Comparison of ENCODE assay signal across 8 cellular contexts in genomic region chr15:55897560-55898336, GRCh38.
A peak's percentile ranks its signal among the peaks of the same experiment; 100 is the strongest.
DNase-seq lines count a peak whose midpoint lies in the region; ATAC-seq and TF ChIP-seq lines count a peak whose summit lies in the region.
"Had no signal": no experiment of that assay in that cellular context is flagged by ENCODE, and none has a peak within 500 bp of the region (broad histone marks: within the 10 kb centered on the region; RNA-seq: fewer than 3 reads in every experiment).

No MANE protein-coding gene starts in this region.

- no peak overlapping the region for H3K4me2 ChIP-seq in fibroblast of lung (ENCODE audit: extremely low read depth, insufficient read depth, low read length)

- H3K9me3 ChIP-seq in fibroblast of lung (ENCODE audit: control insufficient read depth, insufficient read depth, low read depth, low read length) (no peaks in the 10 kb centered on the region), neutrophil (no peaks in the 10 kb centered on the region)

- TF ChIP-seq CTCF in HL-60 (IDR thresholded peaks at IDR 0.05; ENCODE audit: insufficient read depth, low read length) (peak; percentile 42), RWPE1 (conservative IDR thresholded peaks at IDR 0.05; ENCODE audit: low read depth) (peak; percentile 93), fibroblast of lung (conservative IDR thresholded peaks at IDR 0.05 in 1 of 2, IDR thresholded peaks at IDR 0.05 in 1 of 2; ENCODE audit: low read depth in 1 of 2, low read length in 2 of 2) (peak; percentile 73 to 86), neutrophil (IDR thresholded peaks at IDR 0.05) (peak; percentile 17)

- no peak for ATAC-seq in HG02610 (IDR thresholded peaks at IDR 0.05; ENCODE audit: unreplicated experiment)
- ATAC-seq: activated T-cell treated with anti-CD3 and anti-CD28 coated beads, Interleukin-2, amount 50 U/mL, for 72 hours had no signal

- CTCF ChIA-PET in RWPE1 (lab: Yijun Ruan, JAX), result interaction anchor here (0.6 to 0.9 kb wide), 5 partner anchors 10 to 57 kb away, joined by 3 to 8 read pairs (median 3); no protein-coding TSS in a partner anchor

- H3K27me3 ChIP-seq in HL-60 (ENCODE audit: insufficient read depth, poor library complexity, severe bottlenecking) (no peaks in the 10 kb centered on the region), fibroblast of lung (ENCODE audit: control insufficient read depth, insufficient read depth, low read length) (no peaks in the 10 kb centered on the region), neutrophil (no peaks in the 10 kb centered on the region)

- H3K4me1 ChIP-seq in fibroblast of lung (ENCODE audit: control insufficient read depth, extremely low read depth, insufficient read depth, low read length) (peaks cover 7% of the 10 kb centered on the region), neutrophil (ENCODE audit: control insufficient read depth in 1 of 2, insufficient read depth in 1 of 2, low read depth in 1 of 2, low read length in 1 of 2) (no peaks in the 10 kb centered on the region)

- H3K9ac ChIP-seq in fibroblast of lung (ENCODE audit: insufficient read depth, low read length), result no peak overlapping the region

- H3K27ac ChIP-seq in HL-60 (replicated peaks), result no peak overlapping the region
- peak overlapping the region; percentile 91 for H3K27ac ChIP-seq in RWPE1
- peak overlapping the region; percentile 42 for H3K27ac ChIP-seq in fibroblast of lung (ENCODE audit: insufficient read depth, low read length)
- H3K27ac ChIP-seq in neutrophil, result no peak overlapping the region

- no peak overlapping the region for H3K4me3 ChIP-seq in HL-60 (replicated peaks; ENCODE audit: insufficient read depth, low read length)
- no peak overlapping the region for H3K4me3 ChIP-seq in fibroblast of lung (replicated peaks in 1 of 4; ENCODE audit: control extremely low read depth in 1 of 4, insufficient read depth in 1 of 4, low read depth in 3 of 4, low read length in 4 of 4)
- no peak overlapping the region for H3K4me3 ChIP-seq in neutrophil (ENCODE audit: low read depth in 1 of 2, low read length in 1 of 2)

- peak; percentile 70 for DNase-seq in ELF-1 (ENCODE audit: low read depth, low spot score)
- peak in 1 of 2 experiments; percentile 12 for DNase-seq in HL-60 (ENCODE audit: low read depth in 1 of 2, low spot score in 1 of 2)
- peak; percentile 89 for DNase-seq in RWPE1 (ENCODE audit: low spot score)
- peak; percentile 51 to 65 for DNase-seq in fibroblast of lung (ENCODE audit: low read depth in 2 of 2)
- no peak for DNase-seq in activated gamma-delta T cell treated with Interleukin-2 at 50 U/mL for 16 hours

- H2AFZ ChIP-seq in fibroblast of lung (ENCODE audit: low read length), result peak overlapping the region; percentile 18

- no peaks in the 10 kb centered on the region for H3K36me3 ChIP-seq in fibroblast of lung (ENCODE audit: control insufficient read depth, insufficient read depth, low read length)
- H3K36me3 ChIP-seq in neutrophil, result no peaks in the 10 kb centered on the region

- no peaks in the 10 kb centered on the region for H3K79me2 ChIP-seq in fibroblast of lung (ENCODE audit: control insufficient read depth, insufficient read depth, low read length)

- no peaks in the 10 kb centered on the region for H4K20me1 ChIP-seq in fibroblast of lung (ENCODE audit: control insufficient read depth, extremely low read depth, insufficient read depth, low read length)

- POLR2A ChIA-PET in RWPE1 (lab: Yijun Ruan, JAX; ENCODE audit: low non-redundant PET), result no interaction called here

Comparison
In these comparisons a context has a peak if more than half of its experiments do, and no peak if none do; other contexts are left out.
1. H3K27ac ChIP-seq: peak in RWPE1 (single experiment) and fibroblast of lung (single experiment); none in HL-60 (single experiment) and neutrophil (single experiment).
2. CTCF ChIP-seq: peak in every context shown above with its lines; median percentile 93 in RWPE1; 80 in fibroblast of lung; 42 in HL-60; 17 in neutrophil.